ENCODE assay signal across 1 cellular context in genomic region chr6:108838101-108838717, GRCh38.
TF ChIP-seq lines count a peak whose summit lies in the region.

No MANE protein-coding gene starts in this region.

TF ChIP-seq in HCT116, 20 proteins besides CTCF, POLR2A, EP300 and RAD21 (continued from another document):
- TF ChIP-seq ZBTB33 (IDR thresholded peaks at IDR 0.05; ENCODE audit: extremely low read depth, insufficient replicate concordance, low read length) (no peak), ATF3 (IDR thresholded peaks at IDR 0.05) (no peak), FOSL1 (IDR thresholded peaks at IDR 0.05; ENCODE audit: low read depth) (no peak)
